In the genomic region with DNA sequence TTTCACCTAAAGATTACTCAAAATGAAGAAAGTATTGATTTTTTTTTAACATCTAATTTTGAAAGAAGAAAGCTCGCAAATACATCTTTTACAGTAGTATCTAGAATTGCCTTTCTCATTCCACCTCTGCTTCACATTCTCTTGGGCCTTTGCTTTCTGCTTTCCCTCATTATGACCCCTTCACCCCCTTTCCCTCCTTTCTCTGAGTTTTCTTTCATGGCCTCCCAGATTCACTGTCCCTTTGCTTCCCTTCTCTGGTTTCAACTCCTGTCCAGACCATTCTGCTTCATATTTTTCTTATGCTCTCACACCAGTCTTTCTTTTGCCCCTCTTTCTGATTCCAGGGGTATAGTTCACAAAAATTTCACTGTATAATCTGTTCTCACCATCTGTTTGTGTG, we compare ENCODE assay signal across 15 cellular contexts. TPM values are rescaled to one million over a fixed set of nuclear protein-coding genes. Genes with fewer than 3 reads are reported as not detected.
DNase-seq lines count a peak whose midpoint lies in the region; ATAC-seq and TF ChIP-seq lines count a peak whose summit lies in the region.
"Had no signal": no experiment of that assay in that cellular context is flagged by ENCODE, and none has a peak within 500 bp of the region (broad histone marks: within the 10 kb centered on the region; RNA-seq: fewer than 3 reads in every experiment).

No MANE protein-coding gene starts in this region.

- H2BK5ac ChIP-seq in trophoblast cell (ENCODE audit: low read depth, low read length, poor library complexity) = peak overlapping the region; percentile 61

- H3K9ac ChIP-seq in trophoblast cell (ENCODE audit: low read length) = no peak overlapping the region

- no peak overlapping the region for H2BK12ac ChIP-seq in trophoblast cell (ENCODE audit: low read length)

- peaks cover 73% of the 10 kb centered on the region for H3K36me3 Mint-ChIP-seq in Caco-2 (ENCODE audit: insufficient read depth, unreplicated experiment)

- peaks cover 2% of the 10 kb centered on the region for H3K79me2 ChIP-seq in trophoblast cell (ENCODE audit: control insufficient read depth, insufficient read depth, low read length, poor library complexity)

- H2AFZ ChIP-seq in trophoblast cell (ENCODE audit: insufficient read depth, low read length, poor library complexity) = no peak overlapping the region

- H3K18ac ChIP-seq in trophoblast cell (ENCODE audit: low read length) = no peak overlapping the region

- H4K91ac ChIP-seq in trophoblast cell (ENCODE audit: low read depth, low read length) = peak overlapping the region; percentile 43

- H4K8ac ChIP-seq in trophoblast cell (ENCODE audit: low read depth, low read length) = no peak overlapping the region

- H3K4me3 ChIP-seq in Caco-2 (ENCODE audit: low read depth, low read length) (no peak overlapping the region), Panc1 (ENCODE audit: low read depth in 2 of 2, low read length in 2 of 2) (no peak overlapping the region), trophoblast cell (ENCODE audit: low read depth, low read length) (no peak overlapping the region)
- H3K4me3 ChIP-seq: MG63 had no signal

- ATAC-seq in Panc1 = no peak
- ATAC-seq: natural killer cell treated with Interleukin-12 subunit alpha and Interleukin-12 subunit beta and Interleukin-15 and Interleukin-18, amount 100 ng/mL, for 72 hours had no signal

- peak overlapping the region; percentile 75 for H3K27ac Mint-ChIP-seq in Caco-2 (ENCODE audit: unreplicated experiment)
- H3K27ac Mint-ChIP-seq: activated T-cell treated with anti-CD3 and anti-CD28 coated beads, Interleukin-2, amount 50 U/mL, for 24 hours had no signal

- no CpG with 5 or more reads among the region's 1 CpG for WGBS in trophoblast cell (ENCODE audit: extremely low coverage, insufficient coverage, insufficient read length)

- DNase-seq in Caco-2 (no peak), Panc1 (ENCODE audit: low read depth, low spot score) (no peak), epithelial cell of prostate (ENCODE audit: low read depth, low spot score) (no peak), trophoblast cell (no peak), NCI-H524 treated with DMSO at 0.1 percent for 48 hours (lab: John Stamatoyannopoulos, UW) (no peak), GM10248 (ENCODE audit: extremely low spot score) (no peak), islet precursor cell (no peak)
- no peak for DNase-seq in stimulated activated CD4-positive, alpha-beta T cell treated with anti-CD3 and anti-CD28 coated beads, Interleukin-2, amount 100 ng/mL, for 48 hours
- DNase-seq: activated T-cell treated with anti-CD3 and anti-CD28 coated beads, Interleukin-2, amount 50 U/mL, for 24 hours; AML-193; central memory CD4-positive, alpha-beta T cell; effector memory CD4-positive, alpha-beta T cell; NCI-H187 had no signal

- H3K9me3 ChIP-seq in Caco-2 (no peaks in the 10 kb centered on the region), Panc1 (ENCODE audit: control insufficient read depth, insufficient read depth, low read depth, low read length) (no peaks in the 10 kb centered on the region), trophoblast cell (ENCODE audit: insufficient read depth, low read depth, low read length) (no peaks in the 10 kb centered on the region)
- H3K9me3 ChIP-seq: MG63 had no signal

- H2AK5ac ChIP-seq in trophoblast cell (ENCODE audit: low read length) = no peak overlapping the region

- POLR2A ChIA-PET in Caco-2 (lab: Charles Lee) (no interaction called here), Panc1 (lab: Charles Lee) (no interaction called here), GM10248 (lab: Yijun Ruan, JAX) (no interaction called here)

- TF ChIP-seq CTCF in Caco-2 (IDR thresholded peaks at IDR 0.05; ENCODE audit: insufficient read depth in 1 of 2, low read depth in 1 of 2, low read length in 1 of 2, severe bottlenecking in 1 of 2, unreplicated experiment in 1 of 2) (no peak), Panc1 (IDR thresholded peaks at IDR 0.05) (no peak), GM10248 (IDR thresholded peaks at IDR 0.05; ENCODE audit: control extremely low read depth, extremely low read depth, low read depth, missing control alignments) (no peak)

- H3K4me1 ChIP-seq in Caco-2 = peaks cover 9% of the 10 kb centered on the region; the same call in 1 of the 2 replicates
- peaks cover 33% of the 10 kb centered on the region for H3K4me1 ChIP-seq in Panc1 (ENCODE audit: control insufficient read depth, insufficient read depth, low read length)
- peaks cover 8 to 16% of the 10 kb centered on the region in 2 experiments for H3K4me1 ChIP-seq in trophoblast cell (ENCODE audit: control insufficient read depth in 1 of 2, insufficient read depth in 2 of 2, low read length in 2 of 2)

- intact Hi-C loops in Caco-2 (cut with micrococcal nuclease; ENCODE audit: unreplicated experiment) (no loop called here), Panc1 (cut with micrococcal nuclease; ENCODE audit: unreplicated experiment) (loop anchor here (5.0 to 10.0 kb wide), 2 partner anchors 62 to 135 kb away; a partner anchor contains a TSS)

- no peak overlapping the region for H3K23ac ChIP-seq in trophoblast cell (ENCODE audit: low read length)

- CTCF ChIA-PET in Caco-2 (lab: Charles Lee) = interaction anchor here (0.5 to 0.6 kb wide), 2 partner anchors 64 to 773 kb away, joined by 3 to 5 read pairs; a partner anchor contains a TSS
- CTCF ChIA-PET in Panc1 (lab: Charles Lee) = no interaction called here
- CTCF ChIA-PET in GM10248 (lab: Yijun Ruan, JAX) = no interaction called here

- H2BK120ac ChIP-seq in trophoblast cell (ENCODE audit: insufficient read depth, low read length, poor library complexity) = peak overlapping the region; percentile 68

- H4K12ac ChIP-seq in trophoblast cell (ENCODE audit: low read depth, low read length) = no peak overlapping the region

- H3K27ac ChIP-seq in Panc1 (ENCODE audit: low read length) = peak overlapping the region; percentile 90
- H3K27ac ChIP-seq in epithelial cell of prostate = peak overlapping the region; percentile 83
- H3K27ac ChIP-seq in trophoblast cell (ENCODE audit: low read depth, low read length) = peak overlapping the region; percentile 98

- H3K79me1 ChIP-seq in trophoblast cell (ENCODE audit: low read length) = peaks cover 19% of the 10 kb centered on the region

- H3K27me3 ChIP-seq in Caco-2 (replicated peaks; ENCODE audit: control insufficient read depth, insufficient read depth, low read length) = no peaks in the 10 kb centered on the region
- no peaks in the 10 kb centered on the region for H3K27me3 ChIP-seq in Panc1 (ENCODE audit: control insufficient read depth, insufficient read depth, low read length)
- no peaks in the 10 kb centered on the region for H3K27me3 ChIP-seq in trophoblast cell (ENCODE audit: insufficient read depth, low read length)
- H3K27me3 ChIP-seq: MG63 had no signal

- H3K9me3 Mint-ChIP-seq in Caco-2 (ENCODE audit: unreplicated experiment) = no peaks in the 10 kb centered on the region
- H3K9me3 Mint-ChIP-seq: activated T-cell treated with anti-CD3 and anti-CD28 coated beads, Interleukin-2, amount 50 U/mL, for 24 hours; natural killer cell treated with Interleukin-12 subunit alpha and Interleukin-12 subunit beta and Interleukin-15 and Interleukin-18, amount 100 ng/mL, for 72 hours had no signal

- H3K14ac ChIP-seq in trophoblast cell (ENCODE audit: low read length) = no peak overlapping the region

- H3K4ac ChIP-seq in trophoblast cell (ENCODE audit: low read depth, low read length) = no peak overlapping the region

- H3K4me3 Mint-ChIP-seq in Caco-2 (ENCODE audit: unreplicated experiment) = no peak overlapping the region
- H3K4me3 Mint-ChIP-seq: activated T-cell treated with anti-CD3 and anti-CD28 coated beads, Interleukin-2, amount 50 U/mL, for 24 hours; natural killer cell treated with Interleukin-12 subunit alpha and Interleukin-12 subunit beta and Interleukin-15 and Interleukin-18, amount 100 ng/mL, for 72 hours had no signal

- H3K36me3 ChIP-seq in Caco-2 (ENCODE audit: control insufficient read depth, insufficient read depth, low read length) (no peaks in the 10 kb centered on the region), Panc1 (ENCODE audit: control insufficient read depth, insufficient read depth, low read length) (no peaks in the 10 kb centered on the region; the same call in 1 of the 2 replicates), trophoblast cell (ENCODE audit: control insufficient read depth in 1 of 2, insufficient read depth in 2 of 2, low read length in 2 of 2) (peaks cover 7 to 12% of the 10 kb centered on the region in 2 experiments)

- peaks cover 22% of the 10 kb centered on the region for H3K4me1 Mint-ChIP-seq in Caco-2 (ENCODE audit: low read depth, unreplicated experiment)

- in situ Hi-C loops in Panc1 (cut with HindIII; ENCODE audit: low pct_unique_long_range_greater_than_20kb, low sequenced_read_pairs) = no loop called here

- no peaks in the 10 kb centered on the region for H3K27me3 Mint-ChIP-seq in Caco-2 (ENCODE audit: insufficient read depth, unreplicated experiment)
- H3K27me3 Mint-ChIP-seq: activated T-cell treated with anti-CD3 and anti-CD28 coated beads, Interleukin-2, amount 50 U/mL, for 24 hours; natural killer cell treated with Interleukin-12 subunit alpha and Interleukin-12 subunit beta and Interleukin-15 and Interleukin-18, amount 100 ng/mL, for 72 hours had no signal

- no TSS peak for BruUV-seq in Caco-2 (replicated peaks; lab: Mats Ljungman, UMichigan)
- BruUV-seq in Panc1 (replicated peaks; lab: Mats Ljungman, UMichigan) = no TSS peak

- H3K4me2 ChIP-seq in trophoblast cell (ENCODE audit: low read length) = peak overlapping the region; percentile 22

RNA-seq across cellular contexts. Expression of a gene that starts 29.0 kb away (rescaled TPM):
- total RNA-seq in Caco-2 (2022) (144 and 161 TPM in 2 replicates), Panc1 (2021; ENCODE audit: unreplicated experiment) (117 TPM)
- polyA plus RNA-seq in Panc1 (2012; ENCODE audit: insufficient read length) = 80.9 TPM
- polyA plus RNA-seq in trophoblast cell (2013) = 129 and 132 TPM in 2 replicates
